ENCODE assay signal across 16 cellular contexts in genomic region chr15:89395996-89396395, GRCh38.
DNase-seq lines count a peak whose midpoint lies in the region; ATAC-seq and TF ChIP-seq lines count a peak whose summit lies in the region.
"Had no signal": no experiment of that assay in that cellular context is flagged by ENCODE, and none has a peak within 500 bp of the region (broad histone marks: within the 10 kb centered on the region; RNA-seq: fewer than 3 reads in every experiment).

No MANE protein-coding gene starts in this region.

- TF ChIP-seq CTCF in heart right ventricle (IDR thresholded peaks at IDR 0.05) = no peak

- H3K4me3 Mint-ChIP-seq in stimulated activated naive B cell treated with anti-CD40 and anti-IgM and Interleukin-4, amounts not matched to agents 10 μg/mL and 1 μg/mL and 100 μg/mL, for 72 hours = no peak overlapping the region
- H3K4me3 Mint-ChIP-seq: activated B cell treated with CpG ODN at 0.5 μM for 24 hours; activated naive CD8-positive, alpha-beta T cell treated with anti-CD3 and anti-CD28 coated beads, Interleukin-2, amount 10 ng/mL, durations not matched to agents 7 days and 5 days; CD4-positive, alpha-beta T cell; naive thymus-derived CD8-positive, alpha-beta T cell had no signal

- no peaks in the 10 kb centered on the region for H3K36me3 ChIP-seq in heart right ventricle
- H3K36me3 ChIP-seq: colonic mucosa, esophagus squamous epithelium, suprapubic skin had no signal

- in situ Hi-C loops in KBM-7 (cut with MboI; ENCODE audit: low pct_unique_long_range_greater_than_20kb, low sequenced_read_pairs) = no loop called here

- intact Hi-C loops in heart right ventricle (cut with DNase I) = no loop called here

- H3K36me3 Mint-ChIP-seq in stimulated activated naive B cell treated with anti-CD40 and anti-IgM and Interleukin-4, amounts not matched to agents 10 μg/mL and 1 μg/mL and 100 μg/mL, for 72 hours = no peaks in the 10 kb centered on the region
- H3K36me3 Mint-ChIP-seq: activated naive CD8-positive, alpha-beta T cell treated with anti-CD3 and anti-CD28 coated beads, Interleukin-2, amount 10 ng/mL, durations not matched to agents 7 days and 5 days had no signal

- H3K9me3 ChIP-seq in heart right ventricle = no peaks in the 10 kb centered on the region
- H3K9me3 ChIP-seq: colonic mucosa, esophagus squamous epithelium, suprapubic skin had no signal

- H3K27ac Mint-ChIP-seq in stimulated activated naive B cell treated with anti-CD40 and anti-IgM and Interleukin-4, amounts not matched to agents 10 μg/mL and 1 μg/mL and 100 μg/mL, for 72 hours = peak overlapping the region; percentile 59
- H3K27ac Mint-ChIP-seq: activated B cell treated with CpG ODN at 0.5 μM for 24 hours; activated naive CD8-positive, alpha-beta T cell treated with anti-CD3 and anti-CD28 coated beads, Interleukin-2, amount 10 ng/mL, durations not matched to agents 7 days and 5 days; CD4-positive, alpha-beta T cell; naive thymus-derived CD8-positive, alpha-beta T cell had no signal

- no peak for ATAC-seq in stimulated activated naive B cell treated with anti-CD40 and anti-IgM and Interleukin-4, amounts not matched to agents 10 μg/mL and 1 μg/mL and 100 μg/mL, for 72 hours (replicated peaks)
- no peak for ATAC-seq in heart right ventricle
- ATAC-seq: naive thymus-derived CD8-positive, alpha-beta T cell had no signal

- peaks cover 28 to 100% (median 96%) of the 10 kb centered on the region in 7 donors for H3K27me3 ChIP-seq in heart right ventricle

- H3K9me3 Mint-ChIP-seq in stimulated activated naive B cell treated with anti-CD40 and anti-IgM and Interleukin-4, amounts not matched to agents 10 μg/mL and 1 μg/mL and 100 μg/mL, for 72 hours = no peaks in the 10 kb centered on the region
- H3K9me3 Mint-ChIP-seq: activated B cell treated with CpG ODN at 0.5 μM for 24 hours; activated naive CD8-positive, alpha-beta T cell treated with anti-CD3 and anti-CD28 coated beads, Interleukin-2, amount 10 ng/mL, durations not matched to agents 7 days and 5 days; CD4-positive, alpha-beta T cell; naive thymus-derived CD8-positive, alpha-beta T cell had no signal

- peaks cover 5 to 23% (median 15%) of the 10 kb centered on the region in 9 donors for H3K4me1 ChIP-seq in heart right ventricle

- H3K27ac ChIP-seq in caudate nucleus (ENCODE audit: low read depth, low read length) = peak overlapping the region; percentile 26
- H3K27ac ChIP-seq in heart right ventricle = no peak overlapping the region
- H3K27ac ChIP-seq: colonic mucosa, esophagus squamous epithelium, suprapubic skin had no signal

- peaks cover 67 to 75% of the 10 kb centered on the region in 2 donors for H3K27me3 Mint-ChIP-seq in stimulated activated naive B cell treated with anti-CD40 and anti-IgM and Interleukin-4, amounts not matched to agents 10 μg/mL and 1 μg/mL and 100 μg/mL, for 72 hours

- peaks cover 3 to 10% of the 10 kb centered on the region in 2 donors for H3K4me1 Mint-ChIP-seq in stimulated activated naive B cell treated with anti-CD40 and anti-IgM and Interleukin-4, amounts not matched to agents 10 μg/mL and 1 μg/mL and 100 μg/mL, for 72 hours

- DNase-seq in KBM-7 = peak; percentile 91
- DNase-seq in RPMI7951 (ENCODE audit: low read depth) = peak; percentile 40
- no peak for DNase-seq in caudate nucleus (lab: John Stamatoyannopoulos, UW)
- no peak for DNase-seq in stimulated activated naive B cell treated with anti-CD40 and anti-IgM and Interleukin-4, amounts not matched to agents 10 μg/mL and 1 μg/mL and 100 μg/mL, for 72 hours
- no peak for DNase-seq in NCI-H82 (lab: John Stamatoyannopoulos, UW)
- no peak for DNase-seq in activated gamma-delta T cell treated with Interleukin-2 at 50 U/mL for 16 hours
- DNase-seq in heart right ventricle = no peak
- DNase-seq: activated B cell treated with CpG ODN at 0.5 μM for 24 hours; activated CD8-positive, alpha-beta memory T cell treated with anti-CD3 and anti-CD28 coated beads, Interleukin-2, amount 50 U/mL, for 4 hours; activated naive CD8-positive, alpha-beta T cell treated with anti-CD3 and anti-CD28 coated beads, Interleukin-2, amount 10 ng/mL, durations not matched to agents 7 days and 5 days; CD4-positive, alpha-beta T cell; colonic mucosa; esophagus squamous epithelium; naive thymus-derived CD8-positive, alpha-beta T cell; NCI-H2107 had no signal

- H3K4me3 ChIP-seq in heart right ventricle = no peak overlapping the region
- H3K4me3 ChIP-seq: colonic mucosa, esophagus squamous epithelium, suprapubic skin had no signal

- WGBS in heart right ventricle, 2 donors = 54 to 63% methylated on average over 4 of the region's 4 CpGs

Comparison
In these comparisons a context has a peak if more than half of its experiments do, and no peak if none do; other contexts are left out.
1. DNase-seq: peak in KBM-7 (single experiment) and RPMI7951 (single experiment); none in caudate nucleus (0 of 61), stimulated activated naive B cell treated with anti-CD40 and anti-IgM and Interleukin-4, amounts not matched to agents 10 μg/mL and 1 μg/mL and 100 μg/mL, for 72 hours (single experiment), NCI-H82 (single experiment), activated gamma-delta T cell treated with Interleukin-2 at 50 U/mL for 16 hours (single experiment) and heart right ventricle (0 of 2).